12 cellular contexts compared by ENCODE assay signal in genomic region chr13:43924549-43925245, GRCh38. TPM values are rescaled to one million over a fixed set of nuclear protein-coding genes. Genes with fewer than 3 reads are reported as not detected.
DNase-seq lines count a peak whose midpoint lies in the region; ATAC-seq and TF ChIP-seq lines count a peak whose summit lies in the region.
"Had no signal": no experiment of that assay in that cellular context is flagged by ENCODE, and none has a peak within 500 bp of the region (broad histone marks: within the 10 kb centered on the region; RNA-seq: fewer than 3 reads in every experiment).

No MANE protein-coding gene starts in this region.

- H4K20me1 ChIP-seq in smooth muscle cell (ENCODE audit: low read depth) = no peaks in the 10 kb centered on the region

- H3K4me3 ChIP-seq in smooth muscle cell = no peak overlapping the region

- H3K36me3 ChIP-seq in smooth muscle cell (ENCODE audit: low read depth) = no peaks in the 10 kb centered on the region

- ATAC-seq in HG02759 (IDR thresholded peaks at IDR 0.05; ENCODE audit: unreplicated experiment) = peak; percentile 96
- ATAC-seq in HG03520 (IDR thresholded peaks at IDR 0.05; ENCODE audit: unreplicated experiment) = peak; percentile 89
- ATAC-seq in HG03108 (IDR thresholded peaks at IDR 0.05; ENCODE audit: unreplicated experiment) = no peak

- no peak overlapping the region for H3K9ac ChIP-seq in smooth muscle cell (ENCODE audit: low read depth)

- H3K79me2 ChIP-seq in smooth muscle cell (ENCODE audit: low read depth) = no peaks in the 10 kb centered on the region

- WGBS in smooth muscle cell (ENCODE audit: low lambda C conversion rate) = 86% methylated on average over 5 of the region's 5 CpGs

- H3F3A ChIP-seq in smooth muscle cell (ENCODE audit: low read depth) = no peaks in the 10 kb centered on the region

- H2AFZ ChIP-seq in smooth muscle cell (ENCODE audit: low read depth) = no peak overlapping the region

- CTCF ChIA-PET in RWPE1 (lab: Yijun Ruan, JAX) = no interaction called here

- no peak for TF ChIP-seq CTCF in RWPE1 (conservative IDR thresholded peaks at IDR 0.05; ENCODE audit: low read depth)
- TF ChIP-seq CTCF in smooth muscle cell (IDR thresholded peaks at IDR 0.05; ENCODE audit: borderline replicate concordance, insufficient read depth, poor library complexity, severe bottlenecking) = no peak

- DNase-seq in GM19240 (ENCODE audit: insufficient read length, low spot score) (peak; percentile 5), NCI-H345 (lab: John Stamatoyannopoulos, UW) (no peak), RWPE1 (ENCODE audit: low spot score) (no peak), smooth muscle cell (lab: John Stamatoyannopoulos, UW; ENCODE audit: unreplicated experiment) (no peak)
- DNase-seq: DMS 273 treated with DMSO at 0.1 percent for 48 hours, KBM-7, NCI-H524 treated with DMSO at 0.1 percent for 48 hours, nephron progenitor cell had no signal

- H3K4me2 ChIP-seq in smooth muscle cell = no peak overlapping the region

- POLR2A ChIA-PET in RWPE1 (lab: Yijun Ruan, JAX; ENCODE audit: low non-redundant PET) = no interaction called here

- no peaks in the 10 kb centered on the region for H3K4me1 ChIP-seq in smooth muscle cell (ENCODE audit: low read depth)

- no peak overlapping the region for H3K27ac ChIP-seq in RWPE1
- no peak overlapping the region for H3K27ac ChIP-seq in smooth muscle cell (ENCODE audit: low read depth)
- H3K27ac ChIP-seq: epithelial cell of prostate had no signal

- H3K27me3 ChIP-seq in smooth muscle cell (ENCODE audit: low read depth) = no peaks in the 10 kb centered on the region

- no peaks in the 10 kb centered on the region for H3K9me3 ChIP-seq in smooth muscle cell (replicated peaks; ENCODE audit: low read depth)

RNA-seq across cellular contexts. Expression of gene LACC1, which starts 45.0 kb away (rescaled TPM):
- total RNA-seq in smooth muscle cell = 6.8 and 8.7 TPM in 2 replicates
- 2.0 and 3.3 TPM in 2 replicates for polyA plus RNA-seq in smooth muscle cell

RNA-seq across cellular contexts. Expression of gene CCDC122, which starts 45.2 kb away (rescaled TPM):
- 2.8 and 10.8 TPM in 2 replicates for total RNA-seq in smooth muscle cell
- polyA plus RNA-seq in smooth muscle cell = 3.8 and 8.1 TPM in 2 replicates
